In genomic region chr19:35195822-35196221, GRCh38 we compare ENCODE assay signal across 22 cellular contexts. TPM values are rescaled to one million over a fixed set of nuclear protein-coding genes. Genes with fewer than 3 reads are reported as not detected.
DNase-seq lines count a peak whose midpoint lies in the region; ATAC-seq and TF ChIP-seq lines count a peak whose summit lies in the region.
"Had no signal": no experiment of that assay in that cellular context is flagged by ENCODE, and none has a peak within 500 bp of the region (broad histone marks: within the 10 kb centered on the region; RNA-seq: fewer than 3 reads in every experiment).

No MANE protein-coding gene starts in this region.

- no peak overlapping the region for H3K4me3 Mint-ChIP-seq in activated CD8-positive, alpha-beta T cell treated with anti-CD3 and anti-CD28 coated beads, Interleukin-2, amount 10 ng/mL, durations not matched to agents 7 days and 5 days
- H3K4me3 Mint-ChIP-seq in activated CD8-positive, alpha-beta T cell treated with anti-CD3 and anti-CD28 coated beads for 36 hours = no peak overlapping the region
- H3K4me3 Mint-ChIP-seq in endodermal cell = no peak overlapping the region
- H3K4me3 Mint-ChIP-seq: stimulated activated naive CD8-positive, alpha-beta T cell treated with anti-CD3 and anti-CD28 coated beads, Interleukin-15, amount 100 ng/mL, for 72 hours had no signal

- H3K36me3 ChIP-seq in endodermal cell (ENCODE audit: control insufficient read depth, insufficient read depth, low read length) = no peaks in the 10 kb centered on the region
- no peaks in the 10 kb centered on the region for H3K36me3 ChIP-seq in osteoblast (ENCODE audit: insufficient read depth, low read length)
- H3K36me3 ChIP-seq: ascending aorta, left lung, right atrium auricular region, upper lobe of left lung had no signal

- H3K27ac Mint-ChIP-seq in activated CD8-positive, alpha-beta T cell treated with anti-CD3 and anti-CD28 coated beads, Interleukin-2, amount 10 ng/mL, durations not matched to agents 7 days and 5 days = no peak overlapping the region
- no peak overlapping the region for H3K27ac Mint-ChIP-seq in activated CD8-positive, alpha-beta T cell treated with anti-CD3 and anti-CD28 coated beads for 36 hours
- H3K27ac Mint-ChIP-seq in endodermal cell = no peak overlapping the region
- H3K27ac Mint-ChIP-seq: stimulated activated naive CD8-positive, alpha-beta T cell treated with anti-CD3 and anti-CD28 coated beads, Interleukin-15, amount 100 ng/mL, for 72 hours had no signal

- H3K4me3 ChIP-seq in endodermal cell (ENCODE audit: low read length) (no peak overlapping the region), osteoblast (ENCODE audit: insufficient read depth, low read length) (no peak overlapping the region), right cardiac atrium (ENCODE audit: low read length) (no peak overlapping the region)
- H3K4me3 ChIP-seq: ascending aorta, left lung, PC-9, right atrium auricular region, upper lobe of left lung had no signal

- CTCF ChIA-PET in activated CD8-positive, alpha-beta T cell treated with anti-CD3 and anti-CD28 coated beads, Interleukin-2, amount 10 ng/mL, durations not matched to agents 7 days and 5 days (lab: Charles Lee) = no interaction called here
- CTCF ChIA-PET in activated CD8-positive, alpha-beta T cell treated with anti-CD3 and anti-CD28 coated beads for 36 hours (lab: Charles Lee) = no interaction called here

- H3K27ac ChIP-seq in endodermal cell (ENCODE audit: low read depth, low read length) (no peak overlapping the region), osteoblast (ENCODE audit: low read depth, low read length) (no peak overlapping the region), right cardiac atrium (ENCODE audit: low read length) (no peak overlapping the region)
- H3K27ac ChIP-seq: 22Rv1, ascending aorta, C4-2B, foreskin keratinocyte, left lung, PC-9, right atrium auricular region, upper lobe of left lung had no signal

- peaks cover 1% of the 10 kb centered on the region for H3K27me3 Mint-ChIP-seq in activated CD8-positive, alpha-beta T cell treated with anti-CD3 and anti-CD28 coated beads, Interleukin-2, amount 10 ng/mL, durations not matched to agents 7 days and 5 days (ENCODE audit: low read depth)
- H3K27me3 Mint-ChIP-seq in activated CD8-positive, alpha-beta T cell treated with anti-CD3 and anti-CD28 coated beads for 36 hours = no peaks in the 10 kb centered on the region
- peaks cover 2% of the 10 kb centered on the region for H3K27me3 Mint-ChIP-seq in endodermal cell (ENCODE audit: insufficient read depth)
- H3K27me3 Mint-ChIP-seq: stimulated activated naive CD8-positive, alpha-beta T cell treated with anti-CD3 and anti-CD28 coated beads, Interleukin-15, amount 100 ng/mL, for 72 hours had no signal

- H3K4me2 ChIP-seq in osteoblast (ENCODE audit: insufficient read depth, low read length) = no peak overlapping the region
- H3K4me2 ChIP-seq: PC-9 had no signal

- H2AFZ ChIP-seq in osteoblast (ENCODE audit: low read length) = no peak overlapping the region
- H2AFZ ChIP-seq: PC-9 had no signal

- TF ChIP-seq CTCF in activated CD8-positive, alpha-beta T cell treated with anti-CD3 and anti-CD28 coated beads for 36 hours (IDR thresholded peaks at IDR 0.05) = no peak
- TF ChIP-seq CTCF in endodermal cell (conservative IDR thresholded peaks at IDR 0.05) = no peak
- TF ChIP-seq CTCF in osteoblast (IDR thresholded peaks at IDR 0.05; ENCODE audit: extremely low read depth, low read depth, low read length) = no peak

- no peaks in the 10 kb centered on the region for H4K20me1 ChIP-seq in osteoblast (ENCODE audit: insufficient read depth, low read length)

- POLR2A ChIA-PET in activated CD8-positive, alpha-beta T cell treated with anti-CD3 and anti-CD28 coated beads, Interleukin-2, amount 10 ng/mL, durations not matched to agents 7 days and 5 days (lab: Charles Lee) = no interaction called here
- POLR2A ChIA-PET in activated CD8-positive, alpha-beta T cell treated with anti-CD3 and anti-CD28 coated beads for 36 hours (lab: Charles Lee) = interaction anchor here (0.6 kb wide), 1 partner anchor 46 kb away, joined by 3 read pairs; no protein-coding TSS in a partner anchor

- 91 to 100% methylated on average over 2 of the region's 2 CpGs for WGBS in endodermal cell (ENCODE audit: insufficient coverage in 1 of 2, insufficient read length in 1 of 2), 2 experiments
- WGBS in right cardiac atrium = 61% methylated on average over 2 of the region's 2 CpGs

- ATAC-seq in activated CD8-positive, alpha-beta T cell treated with anti-CD3 and anti-CD28 coated beads, Interleukin-2, amount 10 ng/mL, durations not matched to agents 7 days and 5 days = no peak
- ATAC-seq in activated CD8-positive, alpha-beta T cell treated with anti-CD3 and anti-CD28 coated beads for 36 hours = no peak
- no peak for ATAC-seq in right cardiac atrium
- ATAC-seq in GM18867 (IDR thresholded peaks at IDR 0.05; ENCODE audit: unreplicated experiment) = no peak
- ATAC-seq: foreskin keratinocyte; left lung; stimulated activated naive CD8-positive, alpha-beta T cell treated with anti-CD3 and anti-CD28 coated beads, Interleukin-15, amount 100 ng/mL, for 72 hours had no signal

- H3K9ac ChIP-seq in endodermal cell (ENCODE audit: extremely low read depth, low read length, poor library complexity, severe bottlenecking) = no peak overlapping the region

- H3K27me3 ChIP-seq in endodermal cell (ENCODE audit: control insufficient read depth, insufficient read depth, low read length, poor library complexity, severe bottlenecking) (no peaks in the 10 kb centered on the region), osteoblast (ENCODE audit: insufficient read depth, low read length) (peaks cover 2% of the 10 kb centered on the region), right cardiac atrium (ENCODE audit: control insufficient read depth, insufficient read depth) (no peaks in the 10 kb centered on the region)
- H3K27me3 ChIP-seq: ascending aorta, right atrium auricular region, upper lobe of left lung had no signal

- H3K9me3 Mint-ChIP-seq in activated CD8-positive, alpha-beta T cell treated with anti-CD3 and anti-CD28 coated beads, Interleukin-2, amount 10 ng/mL, durations not matched to agents 7 days and 5 days (ENCODE audit: insufficient read depth) = no peaks in the 10 kb centered on the region
- no peaks in the 10 kb centered on the region for H3K9me3 Mint-ChIP-seq in activated CD8-positive, alpha-beta T cell treated with anti-CD3 and anti-CD28 coated beads for 36 hours
- H3K9me3 Mint-ChIP-seq in endodermal cell = peaks cover 2% of the 10 kb centered on the region

- H3K9me3 ChIP-seq in endodermal cell (ENCODE audit: control insufficient read depth, low read length) (no peaks in the 10 kb centered on the region), osteoblast (ENCODE audit: low read depth, low read length) (no peaks in the 10 kb centered on the region), right cardiac atrium (ENCODE audit: control insufficient read depth, low read length) (no peaks in the 10 kb centered on the region)
- H3K9me3 ChIP-seq: ascending aorta, right atrium auricular region, upper lobe of left lung had no signal

- no peaks in the 10 kb centered on the region for H3K79me2 ChIP-seq in osteoblast (ENCODE audit: insufficient read depth, low read length)

- DNase-seq in activated CD8-positive, alpha-beta T cell treated with anti-CD3 and anti-CD28 coated beads, Interleukin-2, amount 10 ng/mL, durations not matched to agents 7 days and 5 days = peak; percentile 4
- DNase-seq in activated CD8-positive, alpha-beta T cell treated with anti-CD3 and anti-CD28 coated beads for 36 hours = no peak
- DNase-seq in endodermal cell (peak; percentile 12), osteoblast (ENCODE audit: insufficient read length, low spot score, missing footprints) (peak; percentile 1), right cardiac atrium (no peak)
- DNase-seq: activated CD4-positive, CD25-positive, alpha-beta regulatory T cell treated with anti-CD3 and anti-CD28 coated beads, Interleukin-2, amount 50 U/mL, for 72 hours; activated gamma-delta T cell; cerebellar nuclear complex; DMS153; effector memory CD4-positive, alpha-beta T cell; foreskin keratinocyte; left lung; NCI-H1436 treated with DMSO at 0.1 percent for 48 hours; PC-9; stimulated activated naive CD8-positive, alpha-beta T cell treated with anti-CD3 and anti-CD28 coated beads, Interleukin-15, amount 100 ng/mL, for 72 hours; T-helper 9 cell; upper lobe of left lung had no signal

- intact Hi-C loops in activated CD8-positive, alpha-beta T cell treated with anti-CD3 and anti-CD28 coated beads for 36 hours (cut with micrococcal nuclease) = no loop called here
- intact Hi-C loops in right cardiac atrium (cut with DNase I) = no loop called here

- peaks cover 16% of the 10 kb centered on the region for H3K4me1 Mint-ChIP-seq in activated CD8-positive, alpha-beta T cell treated with anti-CD3 and anti-CD28 coated beads, Interleukin-2, amount 10 ng/mL, durations not matched to agents 7 days and 5 days (ENCODE audit: low read depth)
- H3K4me1 Mint-ChIP-seq in activated CD8-positive, alpha-beta T cell treated with anti-CD3 and anti-CD28 coated beads for 36 hours (ENCODE audit: low read depth) = peaks cover 13% of the 10 kb centered on the region
- no peaks in the 10 kb centered on the region for H3K4me1 Mint-ChIP-seq in endodermal cell

- no peaks in the 10 kb centered on the region for H3K4me1 ChIP-seq in endodermal cell (ENCODE audit: control insufficient read depth, insufficient read depth, low read length)
- no peaks in the 10 kb centered on the region for H3K4me1 ChIP-seq in osteoblast (ENCODE audit: insufficient read depth, low read length)
- H3K4me1 ChIP-seq in right cardiac atrium (ENCODE audit: control insufficient read depth, insufficient read depth, low read length) = no peaks in the 10 kb centered on the region
- H3K4me1 ChIP-seq: ascending aorta, foreskin keratinocyte, left lung, right atrium auricular region had no signal

- peaks cover 4% of the 10 kb centered on the region for H3K36me3 Mint-ChIP-seq in activated CD8-positive, alpha-beta T cell treated with anti-CD3 and anti-CD28 coated beads, Interleukin-2, amount 10 ng/mL, durations not matched to agents 7 days and 5 days (ENCODE audit: low read depth)
- no peaks in the 10 kb centered on the region for H3K36me3 Mint-ChIP-seq in activated CD8-positive, alpha-beta T cell treated with anti-CD3 and anti-CD28 coated beads for 36 hours (ENCODE audit: low read depth)
- H3K36me3 Mint-ChIP-seq in endodermal cell (ENCODE audit: low read depth) = no peaks in the 10 kb centered on the region

RNA-seq across cellular contexts. Expression of gene FAM187B, which starts 32.7 kb away (rescaled TPM):
- not detected for total RNA-seq in activated CD8-positive, alpha-beta T cell treated with anti-CD3 and anti-CD28 coated beads, Interleukin-2, amount 10 ng/mL, durations not matched to agents 7 days and 5 days
- not detected for total RNA-seq in activated CD8-positive, alpha-beta T cell treated with anti-CD3 and anti-CD28 coated beads for 36 hours
- total RNA-seq in endodermal cell (not detected), osteoblast (not detected in 2 replicates), right cardiac atrium (not detected)
- polyA plus RNA-seq in endodermal cell (2013, experiment 1 of 2) = not detected
- not detected for polyA plus RNA-seq in endodermal cell (2013, experiment 2 of 2)
- not detected for polyA plus RNA-seq in right cardiac atrium
- total RNA-seq: ascending aorta, foreskin keratinocyte, PC-9, right atrium auricular region, upper lobe of left lung had no signal
- polyA plus RNA-seq: foreskin keratinocyte had no signal

RNA-seq across cellular contexts. Expression of gene FXYD5, which starts 41.3 kb away (rescaled TPM):
- total RNA-seq in activated CD8-positive, alpha-beta T cell treated with anti-CD3 and anti-CD28 coated beads, Interleukin-2, amount 10 ng/mL, durations not matched to agents 7 days and 5 days = 100 to 1,000 TPM; 338 to 384 TPM
- 100 to 1,000 TPM; 225 to 241 TPM for total RNA-seq in activated CD8-positive, alpha-beta T cell treated with anti-CD3 and anti-CD28 coated beads for 36 hours
- total RNA-seq in endodermal cell (10 to 100 TPM; 24.0 to 29.6 TPM), osteoblast (29.0 and 32.4 TPM in 2 replicates), right cardiac atrium (10 to 100 TPM; 22.5 to 46.3 (median 31.0) TPM)
- polyA plus RNA-seq in endodermal cell (2013, experiment 1 of 2) = 36.6 TPM
- 27.4 TPM for polyA plus RNA-seq in endodermal cell (2013, experiment 2 of 2)
- 31.8 TPM for polyA plus RNA-seq in right cardiac atrium

RNA-seq across cellular contexts. Expression of gene FXYD7, which starts 52.8 kb away (rescaled TPM):
- total RNA-seq in activated CD8-positive, alpha-beta T cell treated with anti-CD3 and anti-CD28 coated beads, Interleukin-2, amount 10 ng/mL, durations not matched to agents 7 days and 5 days = 1 to 10 TPM; 4.1 to 5.2 TPM
- total RNA-seq in activated CD8-positive, alpha-beta T cell treated with anti-CD3 and anti-CD28 coated beads for 36 hours = under 1 TPM in 1 of 2 experiments, not detected in 1; 0.38 TPM
- total RNA-seq in endodermal cell (1 to 10 TPM in 1 of 2 donors, not detected in 1; 1.1 TPM), osteoblast (not detected in 2 replicates), right cardiac atrium (under 1 TPM in 1 of 4 donors, not detected in 3; 0.40 TPM)
- polyA plus RNA-seq in endodermal cell (2013, experiment 1 of 2) = 8.2 TPM
- polyA plus RNA-seq in endodermal cell (2013, experiment 2 of 2) = 5.4 TPM
- 0.25 TPM for polyA plus RNA-seq in right cardiac atrium
- total RNA-seq: ascending aorta, left lung, PC-9, right atrium auricular region had no signal

RNA-seq across cellular contexts. Expression of gene LSR, which starts 53.0 kb away (rescaled TPM):
- 10 to 100 TPM; 25.5 to 25.9 TPM for total RNA-seq in activated CD8-positive, alpha-beta T cell treated with anti-CD3 and anti-CD28 coated beads, Interleukin-2, amount 10 ng/mL, durations not matched to agents 7 days and 5 days
- 10 to 100 TPM; 20.0 to 20.6 TPM for total RNA-seq in activated CD8-positive, alpha-beta T cell treated with anti-CD3 and anti-CD28 coated beads for 36 hours
- 100 to 1,000 TPM; 112 to 170 TPM for total RNA-seq in endodermal cell
- polyA plus RNA-seq in endodermal cell (2013, experiment 1 of 2) = 51.6 TPM
- 36.3 TPM for polyA plus RNA-seq in endodermal cell (2013, experiment 2 of 2)
- 0.29 and 0.36 TPM in 2 replicates for total RNA-seq in osteoblast
- total RNA-seq in right cardiac atrium = 1 to 10 TPM; 4.6 to 8.9 (median 4.8) TPM
- polyA plus RNA-seq in right cardiac atrium = 5.0 TPM

RNA-seq across cellular contexts. Expression of gene FXYD1, which starts 57.2 kb away (rescaled TPM):
- total RNA-seq in activated CD8-positive, alpha-beta T cell treated with anti-CD3 and anti-CD28 coated beads, Interleukin-2, amount 10 ng/mL, durations not matched to agents 7 days and 5 days = 1 to 10 TPM; 1.3 to 1.4 TPM
- 1 to 10 TPM in 1 of 2 experiments, not detected in 1; 1.9 TPM for total RNA-seq in activated CD8-positive, alpha-beta T cell treated with anti-CD3 and anti-CD28 coated beads for 36 hours
- under 1 TPM in 1 of 2 donors, not detected in 1; 0.75 TPM for total RNA-seq in endodermal cell
- polyA plus RNA-seq in endodermal cell (2013, experiment 1 of 2) = 2.1 TPM
- 5.6 TPM for polyA plus RNA-seq in endodermal cell (2013, experiment 2 of 2)
- total RNA-seq in osteoblast = not detected in 2 replicates
- total RNA-seq in right cardiac atrium = 100 to 1,000 TPM; 441 to 544 (median 499) TPM
- 289 TPM for polyA plus RNA-seq in right cardiac atrium
- total RNA-seq: PC-9 had no signal

Comparison
In these comparisons a context has a peak if more than half of its experiments do, and no peak if none do; other contexts are left out.
1. DNase-seq: peak in activated CD8-positive, alpha-beta T cell treated with anti-CD3 and anti-CD28 coated beads, Interleukin-2, amount 10 ng/mL, durations not matched to agents 7 days and 5 days (single experiment), endodermal cell (single experiment) and osteoblast (single experiment); none in activated CD8-positive, alpha-beta T cell treated with anti-CD3 and anti-CD28 coated beads for 36 hours (single experiment) and right cardiac atrium (0 of 3).